ENCODE assay signal across 8 cellular contexts in genomic region chr11:575324-575995, GRCh38. TPM values are rescaled to one million over a fixed set of nuclear protein-coding genes. Genes with fewer than 3 reads are reported as not detected.
A peak's percentile ranks its signal among the peaks of the same experiment; 100 is the strongest.
DNase-seq lines count a peak whose midpoint lies in the region; ATAC-seq and TF ChIP-seq lines count a peak whose summit lies in the region.

No MANE protein-coding gene starts in this region.

- DNase-seq in COR-L47 (lab: John Stamatoyannopoulos, UW) (peak; percentile 89), fibroblast of peridontal ligament (ENCODE audit: extremely low read depth) (peak; percentile 5), omental fat pad (ENCODE audit: low spot score) (no peak), HK-2 (ENCODE audit: unreplicated experiment) (no peak)
- peak; percentile 37 for DNase-seq in Jurkat, Clone E6-1 (ENCODE audit: low read depth, low spot score)

- H3K4me3 ChIP-seq in Jurkat, Clone E6-1 (ENCODE audit: low read length): peak overlapping the region; percentile 52

- ATAC-seq in GM21360 (IDR thresholded peaks at IDR 0.05; ENCODE audit: unreplicated experiment) (peak; percentile 42), SK-N-SH treated with all-trans-retinoic acid at 6 μM for 48 hours (peak; percentile 56), omental fat pad (ENCODE audit: low FRiP score) (peak; percentile 22), HG03097 (IDR thresholded peaks at IDR 0.05; ENCODE audit: low FRiP score, unreplicated experiment) (no peak)

- no peak for TF ChIP-seq CTCF in omental fat pad (IDR thresholded peaks at IDR 0.05)

TF ChIP-seq in SK-N-SH treated with all-trans-retinoic acid at 6 μM for 48 hours, 23 proteins besides CTCF, POLR2A, EP300 and RAD21:
- TF ChIP-seq ARNTL (CRISPR knock-in tag; IDR thresholded peaks at IDR 0.05; ENCODE audit: borderline replicate concordance, low read depth) (no peak), ZFP3 (CRISPR knock-in tag; IDR thresholded peaks at IDR 0.05) (no peak), OSR1 (CRISPR knock-in tag; IDR thresholded peaks at IDR 0.05) (no peak), GLIS3 (CRISPR knock-in tag; IDR thresholded peaks at IDR 0.05) (no peak), TSHZ2 (CRISPR knock-in tag; IDR thresholded peaks at IDR 0.05) (no peak), ISL1 (CRISPR knock-in tag; IDR thresholded peaks at IDR 0.05) (no peak), ESRRG (CRISPR knock-in tag; IDR thresholded peaks at IDR 0.05) (no peak), RARB (CRISPR knock-in tag; IDR thresholded peaks at IDR 0.05) (no peak), ZC3H10 (CRISPR knock-in tag; IDR thresholded peaks at IDR 0.05) (no peak), BACH2 (CRISPR knock-in tag; IDR thresholded peaks at IDR 0.05; ENCODE audit: borderline replicate concordance) (no peak), ZNF70 (CRISPR knock-in tag; IDR thresholded peaks at IDR 0.05) (no peak), SNAI2 (CRISPR knock-in tag; IDR thresholded peaks at IDR 0.05) (no peak)
- TF ChIP-seq, protein P1, sequence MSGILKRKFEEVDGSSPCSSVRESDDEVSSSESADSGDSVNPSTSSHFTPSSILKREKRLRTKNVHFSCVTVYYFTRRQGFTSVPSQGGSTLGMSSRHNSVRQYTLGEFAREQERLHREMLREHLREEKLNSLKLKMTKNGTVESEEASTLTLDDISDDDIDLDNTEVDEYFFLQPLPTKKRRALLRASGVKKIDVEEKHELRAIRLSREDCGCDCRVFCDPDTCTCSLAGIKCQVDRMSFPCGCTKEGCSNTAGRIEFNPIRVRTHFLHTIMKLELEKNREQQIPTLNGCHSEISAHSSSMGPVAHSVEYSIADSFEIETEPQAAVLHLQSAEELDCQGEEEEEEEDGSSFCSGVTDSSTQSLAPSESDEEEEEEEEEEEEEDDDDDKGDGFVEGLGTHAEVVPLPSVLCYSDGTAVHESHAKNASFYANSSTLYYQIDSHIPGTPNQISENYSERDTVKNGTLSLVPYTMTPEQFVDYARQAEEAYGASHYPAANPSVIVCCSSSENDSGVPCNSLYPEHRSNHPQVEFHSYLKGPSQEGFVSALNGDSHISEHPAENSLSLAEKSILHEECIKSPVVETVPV (CRISPR knock-in tag; IDR thresholded peaks at IDR 0.05): no peak
- TF ChIP-seq, protein P2, sequence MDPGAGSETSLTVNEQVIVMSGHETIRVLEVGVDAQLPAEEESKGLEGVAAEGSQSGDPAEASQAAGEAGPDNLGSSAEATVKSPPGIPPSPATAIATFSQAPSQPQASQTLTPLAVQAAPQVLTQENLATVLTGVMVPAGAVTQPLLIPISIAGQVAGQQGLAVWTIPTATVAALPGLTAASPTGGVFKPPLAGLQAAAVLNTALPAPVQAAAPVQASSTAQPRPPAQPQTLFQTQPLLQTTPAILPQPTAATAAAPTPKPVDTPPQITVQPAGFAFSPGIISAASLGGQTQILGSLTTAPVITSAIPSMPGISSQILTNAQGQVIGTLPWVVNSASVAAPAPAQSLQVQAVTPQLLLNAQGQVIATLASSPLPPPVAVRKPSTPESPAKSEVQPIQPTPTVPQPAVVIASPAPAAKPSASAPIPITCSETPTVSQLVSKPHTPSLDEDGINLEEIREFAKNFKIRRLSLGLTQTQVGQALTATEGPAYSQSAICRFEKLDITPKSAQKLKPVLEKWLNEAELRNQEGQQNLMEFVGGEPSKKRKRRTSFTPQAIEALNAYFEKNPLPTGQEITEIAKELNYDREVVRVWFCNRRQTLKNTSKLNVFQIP (CRISPR knock-in tag; IDR thresholded peaks at IDR 0.05; ENCODE audit: borderline replicate concordance, low read depth): no peak
- TF ChIP-seq, protein P3, sequence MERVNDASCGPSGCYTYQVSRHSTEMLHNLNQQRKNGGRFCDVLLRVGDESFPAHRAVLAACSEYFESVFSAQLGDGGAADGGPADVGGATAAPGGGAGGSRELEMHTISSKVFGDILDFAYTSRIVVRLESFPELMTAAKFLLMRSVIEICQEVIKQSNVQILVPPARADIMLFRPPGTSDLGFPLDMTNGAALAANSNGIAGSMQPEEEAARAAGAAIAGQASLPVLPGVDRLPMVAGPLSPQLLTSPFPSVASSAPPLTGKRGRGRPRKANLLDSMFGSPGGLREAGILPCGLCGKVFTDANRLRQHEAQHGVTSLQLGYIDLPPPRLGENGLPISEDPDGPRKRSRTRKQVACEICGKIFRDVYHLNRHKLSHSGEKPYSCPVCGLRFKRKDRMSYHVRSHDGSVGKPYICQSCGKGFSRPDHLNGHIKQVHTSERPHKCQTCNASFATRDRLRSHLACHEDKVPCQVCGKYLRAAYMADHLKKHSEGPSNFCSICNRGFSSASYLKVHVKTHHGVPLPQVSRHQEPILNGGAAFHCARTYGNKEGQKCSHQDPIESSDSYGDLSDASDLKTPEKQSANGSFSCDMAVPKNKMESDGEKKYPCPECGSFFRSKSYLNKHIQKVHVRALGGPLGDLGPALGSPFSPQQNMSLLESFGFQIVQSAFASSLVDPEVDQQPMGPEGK (CRISPR knock-in tag; IDR thresholded peaks at IDR 0.05; ENCODE audit: borderline replicate concordance): no peak
- TF ChIP-seq, protein P4, sequence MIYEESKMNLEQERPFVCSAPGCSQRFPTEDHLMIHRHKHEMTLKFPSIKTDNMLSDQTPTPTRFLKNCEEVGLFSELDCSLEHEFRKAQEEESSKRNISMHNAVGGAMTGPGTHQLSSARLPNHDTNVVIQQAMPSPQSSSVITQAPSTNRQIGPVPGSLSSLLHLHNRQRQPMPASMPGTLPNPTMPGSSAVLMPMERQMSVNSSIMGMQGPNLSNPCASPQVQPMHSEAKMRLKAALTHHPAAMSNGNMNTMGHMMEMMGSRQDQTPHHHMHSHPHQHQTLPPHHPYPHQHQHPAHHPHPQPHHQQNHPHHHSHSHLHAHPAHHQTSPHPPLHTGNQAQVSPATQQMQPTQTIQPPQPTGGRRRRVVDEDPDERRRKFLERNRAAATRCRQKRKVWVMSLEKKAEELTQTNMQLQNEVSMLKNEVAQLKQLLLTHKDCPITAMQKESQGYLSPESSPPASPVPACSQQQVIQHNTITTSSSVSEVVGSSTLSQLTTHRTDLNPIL (CRISPR knock-in tag; IDR thresholded peaks at IDR 0.05; ENCODE audit: low read depth): no peak
TF ChIP-seq in SK-N-SH treated with all-trans-retinoic acid at 6 μM for 48 hours: peak in this region for 0.

RNA-seq across cellular contexts. Expression of gene PHRF1, which starts 0.8 kb away (rescaled TPM):
- polyA plus RNA-seq in Jurkat, Clone E6-1 (2012; ENCODE audit: insufficient read depth, insufficient read length): 29.4 TPM
- total RNA-seq in omental fat pad: 10 to 100 TPM; 14.7 to 34.9 (median 22.4) TPM

RNA-seq across cellular contexts. Expression of gene RASSF7, which starts 14.7 kb away (rescaled TPM):
- polyA plus RNA-seq in Jurkat, Clone E6-1 (2012; ENCODE audit: insufficient read depth, insufficient read length): 21.4 TPM
- 10 to 100 TPM in 3 of 4 donors, 1 to 10 TPM in 1; 9.1 to 31.8 (median 13.4) TPM for total RNA-seq in omental fat pad

RNA-seq across cellular contexts. Expression of gene LMNTD2, which starts 14.9 kb away (rescaled TPM):
- 1.2 TPM for polyA plus RNA-seq in Jurkat, Clone E6-1 (2012; ENCODE audit: insufficient read depth, insufficient read length)
- total RNA-seq in omental fat pad: 1 to 10 TPM in 3 of 4 donors, under 1 TPM in 1; 0.95 to 5.5 (median 1.7) TPM

RNA-seq across cellular contexts. Expression of gene LRRC56, which starts 38.1 kb away (rescaled TPM):
- polyA plus RNA-seq in Jurkat, Clone E6-1 (2012; ENCODE audit: insufficient read depth, insufficient read length): 1.1 TPM
- under 1 TPM in 3 of 4 donors, not detected in 1; 0.24 to 0.38 (median 0.32) TPM for total RNA-seq in omental fat pad

RNA-seq across cellular contexts. Expression of gene HRAS, which starts 40.1 kb away (rescaled TPM):
- polyA plus RNA-seq in Jurkat, Clone E6-1 (2012; ENCODE audit: insufficient read depth, insufficient read length): 66.8 TPM
- 10 to 100 TPM; 30.1 to 44.9 (median 35.0) TPM for total RNA-seq in omental fat pad

Comparison
In these comparisons a context has a peak if more than half of its experiments do, and no peak if none do; other contexts are left out.
1. DNase-seq: peak in COR-L47 (single experiment), Jurkat, Clone E6-1 (single experiment) and fibroblast of peridontal ligament (single experiment); none in omental fat pad (single experiment) and HK-2 (single experiment).